1 cellular context compared by ENCODE assay signal in the genomic region with DNA sequence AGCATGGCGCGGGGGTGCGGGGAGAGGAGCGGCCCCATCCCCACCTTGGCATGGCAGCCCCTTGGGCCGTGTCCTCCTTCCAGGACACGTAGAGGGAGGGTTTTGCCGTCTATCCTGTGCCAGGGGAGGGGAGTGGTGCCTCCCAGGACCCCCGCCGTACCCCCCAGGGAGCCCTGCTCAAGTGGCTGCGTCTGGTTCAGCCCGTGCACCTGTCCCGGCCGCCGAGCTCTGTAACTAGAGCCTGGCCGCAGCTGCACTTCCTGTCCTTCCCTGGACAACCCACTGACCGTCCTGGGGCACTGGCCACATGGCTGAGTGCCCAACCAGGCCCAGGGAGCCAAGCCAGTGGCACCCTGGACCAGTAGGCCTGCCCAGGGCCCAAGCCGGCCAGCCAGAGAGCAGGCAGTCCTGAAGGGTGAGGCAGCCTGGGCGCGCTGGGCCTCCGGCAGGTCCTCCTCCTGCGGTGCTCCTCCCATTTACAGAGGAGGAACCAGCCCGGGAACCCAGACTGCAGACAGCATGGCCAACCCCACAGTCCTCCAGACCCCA.
TF ChIP-seq lines count a peak whose summit lies in the region.

No MANE protein-coding gene starts in this region.

TF ChIP-seq in liver, 16 proteins besides CTCF, POLR2A, EP300 and RAD21 (continued from another document):
- TF ChIP-seq, protein P1, sequence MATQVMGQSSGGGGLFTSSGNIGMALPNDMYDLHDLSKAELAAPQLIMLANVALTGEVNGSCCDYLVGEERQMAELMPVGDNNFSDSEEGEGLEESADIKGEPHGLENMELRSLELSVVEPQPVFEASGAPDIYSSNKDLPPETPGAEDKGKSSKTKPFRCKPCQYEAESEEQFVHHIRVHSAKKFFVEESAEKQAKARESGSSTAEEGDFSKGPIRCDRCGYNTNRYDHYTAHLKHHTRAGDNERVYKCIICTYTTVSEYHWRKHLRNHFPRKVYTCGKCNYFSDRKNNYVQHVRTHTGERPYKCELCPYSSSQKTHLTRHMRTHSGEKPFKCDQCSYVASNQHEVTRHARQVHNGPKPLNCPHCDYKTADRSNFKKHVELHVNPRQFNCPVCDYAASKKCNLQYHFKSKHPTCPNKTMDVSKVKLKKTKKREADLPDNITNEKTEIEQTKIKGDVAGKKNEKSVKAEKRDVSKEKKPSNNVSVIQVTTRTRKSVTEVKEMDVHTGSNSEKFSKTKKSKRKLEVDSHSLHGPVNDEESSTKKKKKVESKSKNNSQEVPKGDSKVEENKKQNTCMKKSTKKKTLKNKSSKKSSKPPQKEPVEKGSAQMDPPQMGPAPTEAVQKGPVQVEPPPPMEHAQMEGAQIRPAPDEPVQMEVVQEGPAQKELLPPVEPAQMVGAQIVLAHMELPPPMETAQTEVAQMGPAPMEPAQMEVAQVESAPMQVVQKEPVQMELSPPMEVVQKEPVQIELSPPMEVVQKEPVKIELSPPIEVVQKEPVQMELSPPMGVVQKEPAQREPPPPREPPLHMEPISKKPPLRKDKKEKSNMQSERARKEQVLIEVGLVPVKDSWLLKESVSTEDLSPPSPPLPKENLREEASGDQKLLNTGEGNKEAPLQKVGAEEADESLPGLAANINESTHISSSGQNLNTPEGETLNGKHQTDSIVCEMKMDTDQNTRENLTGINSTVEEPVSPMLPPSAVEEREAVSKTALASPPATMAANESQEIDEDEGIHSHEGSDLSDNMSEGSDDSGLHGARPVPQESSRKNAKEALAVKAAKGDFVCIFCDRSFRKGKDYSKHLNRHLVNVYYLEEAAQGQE (IDR thresholded peaks at IDR 0.05): peak; percentile 78
- TF ChIP-seq NR2F2 (IDR thresholded peaks at IDR 0.05) (no peak), SP1 (IDR thresholded peaks at IDR 0.05) (peak; percentile 75), JUND (IDR thresholded peaks at IDR 0.05) (no peak), EGR1 (IDR thresholded peaks at IDR 0.05; ENCODE audit: low read depth in 2 of 2) (no peak), RXRA (IDR thresholded peaks at IDR 0.05) (peak; percentile 58 to 75), MAX (IDR thresholded peaks at IDR 0.05) (peak; percentile 51), TAF1 (conservative IDR thresholded peaks at IDR 0.05) (no peak), GABPA (IDR thresholded peaks at IDR 0.05 in 1 of 2, conservative IDR thresholded peaks at IDR 0.05 in 1 of 2) (peak in 1 of 2 donors; percentile 77)
- TF ChIP-seq, protein P2, sequence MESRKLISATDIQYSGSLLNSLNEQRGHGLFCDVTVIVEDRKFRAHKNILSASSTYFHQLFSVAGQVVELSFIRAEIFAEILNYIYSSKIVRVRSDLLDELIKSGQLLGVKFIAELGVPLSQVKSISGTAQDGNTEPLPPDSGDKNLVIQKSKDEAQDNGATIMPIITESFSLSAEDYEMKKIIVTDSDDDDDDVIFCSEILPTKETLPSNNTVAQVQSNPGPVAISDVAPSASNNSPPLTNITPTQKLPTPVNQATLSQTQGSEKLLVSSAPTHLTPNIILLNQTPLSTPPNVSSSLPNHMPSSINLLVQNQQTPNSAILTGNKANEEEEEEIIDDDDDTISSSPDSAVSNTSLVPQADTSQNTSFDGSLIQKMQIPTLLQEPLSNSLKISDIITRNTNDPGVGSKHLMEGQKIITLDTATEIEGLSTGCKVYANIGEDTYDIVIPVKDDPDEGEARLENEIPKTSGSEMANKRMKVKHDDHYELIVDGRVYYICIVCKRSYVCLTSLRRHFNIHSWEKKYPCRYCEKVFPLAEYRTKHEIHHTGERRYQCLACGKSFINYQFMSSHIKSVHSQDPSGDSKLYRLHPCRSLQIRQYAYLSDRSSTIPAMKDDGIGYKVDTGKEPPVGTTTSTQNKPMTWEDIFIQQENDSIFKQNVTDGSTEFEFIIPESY (IDR thresholded peaks at IDR 0.05): no peak
- TF ChIP-seq, protein P3, sequence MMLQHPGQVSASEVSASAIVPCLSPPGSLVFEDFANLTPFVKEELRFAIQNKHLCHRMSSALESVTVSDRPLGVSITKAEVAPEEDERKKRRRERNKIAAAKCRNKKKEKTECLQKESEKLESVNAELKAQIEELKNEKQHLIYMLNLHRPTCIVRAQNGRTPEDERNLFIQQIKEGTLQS (IDR thresholded peaks at IDR 0.05): no peak
